ENCODE assay signal across 9 cellular contexts in genomic region chrX:107677909-107678308, GRCh38. TPM values are rescaled to one million over a fixed set of nuclear protein-coding genes. Genes with fewer than 3 reads are reported as not detected.
DNase-seq lines count a peak whose midpoint lies in the region; ATAC-seq and TF ChIP-seq lines count a peak whose summit lies in the region.
"Had no signal": no experiment of that assay in that cellular context is flagged by ENCODE, and none has a peak within 500 bp of the region (broad histone marks: within the 10 kb centered on the region; RNA-seq: fewer than 3 reads in every experiment).

No MANE protein-coding gene starts in this region.

- ATAC-seq in lung (ENCODE audit: insufficient read depth, low FRiP score) = no peak
- no peak for ATAC-seq in GM18505 (IDR thresholded peaks at IDR 0.05; ENCODE audit: unreplicated experiment)
- ATAC-seq in GM18868 (IDR thresholded peaks at IDR 0.05; ENCODE audit: unreplicated experiment) = no peak

- CTCF ChIA-PET in activated CD4-positive, alpha-beta T cell treated with anti-CD3 and anti-CD28 coated beads, Interleukin-2, amount 10 ng/mL, durations not matched to agents 7 days and 5 days (lab: Charles Lee) = interaction anchor here (0.6 to 4.0 kb wide), 7 partner anchors 9 to 51 kb away, joined by 3 to 25 read pairs (median 5); no protein-coding TSS in a partner anchor

- peak overlapping the region; percentile 94 for H3K27ac Mint-ChIP-seq in activated CD4-positive, alpha-beta T cell treated with anti-CD3 and anti-CD28 coated beads, Interleukin-2, amount 10 ng/mL, durations not matched to agents 7 days and 5 days

- no peak overlapping the region for H3K4me3 Mint-ChIP-seq in activated CD4-positive, alpha-beta T cell treated with anti-CD3 and anti-CD28 coated beads, Interleukin-2, amount 10 ng/mL, durations not matched to agents 7 days and 5 days

- intact Hi-C loops in ascending aorta (cut with DNase I) = loop anchor here (1.0 kb wide), 1 partner anchor 33 kb away; no protein-coding TSS in a partner anchor
- intact Hi-C loops in thyroid gland (cut with DNase I) = loop anchor here (5.0 kb wide), 1 partner anchor 39 kb away; no protein-coding TSS in a partner anchor

- DNase-seq in activated CD4-positive, alpha-beta T cell treated with anti-CD3 and anti-CD28 coated beads, Interleukin-2, amount 10 ng/mL, durations not matched to agents 7 days and 5 days = no peak
- no peak for DNase-seq in activated CD4-positive, alpha-beta T cell treated with anti-CD3 and anti-CD28 coated beads, Interleukin-2, amount 50 U/mL, for 48 hours
- no peak for DNase-seq in ascending aorta (ENCODE audit: low spot score in 2 of 2)
- no peak for DNase-seq in lung (ENCODE audit: low spot score)
- DNase-seq in thyroid gland = no peak
- DNase-seq in activated CD4-positive, CD25-positive, alpha-beta regulatory T cell treated with anti-CD3 and anti-CD28 coated beads, Interleukin-2, amount 50 U/mL, for 72 hours = no peak
- DNase-seq: NCI-H510A had no signal

- 70 to 73% methylated on average over 4 of the region's 4 CpGs for WGBS in lung, 2 donors
- 54 to 60% methylated on average over 4 of the region's 4 CpGs for WGBS in thyroid gland, 2 donors

- no peaks in the 10 kb centered on the region for H3K9me3 Mint-ChIP-seq in activated CD4-positive, alpha-beta T cell treated with anti-CD3 and anti-CD28 coated beads, Interleukin-2, amount 10 ng/mL, durations not matched to agents 7 days and 5 days

- H3K36me3 ChIP-seq in ascending aorta = no peaks in the 10 kb centered on the region
- H3K36me3 ChIP-seq in lung (ENCODE audit: control insufficient read depth in 2 of 2, insufficient read depth in 2 of 2, low read length in 2 of 2) = no peaks in the 10 kb centered on the region
- H3K36me3 ChIP-seq in thyroid gland = no peaks in the 10 kb centered on the region

- no peak for TF ChIP-seq POLR2A in thyroid gland (IDR thresholded peaks at IDR 0.05)
- TF ChIP-seq POLR2A in GM18505 (IDR thresholded peaks at IDR 0.05; ENCODE audit: borderline replicate concordance, extremely low read depth, insufficient read depth, insufficient read length) = no peak

- POLR2A ChIA-PET in activated CD4-positive, alpha-beta T cell treated with anti-CD3 and anti-CD28 coated beads, Interleukin-2, amount 10 ng/mL, durations not matched to agents 7 days and 5 days (lab: Charles Lee) = no interaction called here

- TF ChIP-seq CTCF in ascending aorta (IDR thresholded peaks at IDR 0.05) = no peak
- TF ChIP-seq CTCF in lung (IDR thresholded peaks at IDR 0.05; ENCODE audit: control extremely low read depth, extremely low read depth) = no peak
- no peak for TF ChIP-seq CTCF in thyroid gland (IDR thresholded peaks at IDR 0.05)

- H3K4me1 ChIP-seq in ascending aorta (peaks cover 8 to 31% of the 10 kb centered on the region in 2 donors), lung (ENCODE audit: control insufficient read depth in 2 of 2, insufficient read depth in 2 of 2, low read length in 2 of 2) (peaks cover 0 to 13% of the 10 kb centered on the region in 2 donors), thyroid gland (peaks cover 25 to 50% of the 10 kb centered on the region in 2 donors)

- H3K4me1 Mint-ChIP-seq in activated CD4-positive, alpha-beta T cell treated with anti-CD3 and anti-CD28 coated beads, Interleukin-2, amount 10 ng/mL, durations not matched to agents 7 days and 5 days = peaks cover 66% of the 10 kb centered on the region

- H3K27me3 ChIP-seq in ascending aorta = no peaks in the 10 kb centered on the region
- no peaks in the 10 kb centered on the region for H3K27me3 ChIP-seq in lung (ENCODE audit: control insufficient read depth, insufficient read depth)
- H3K27me3 ChIP-seq in thyroid gland = no peaks in the 10 kb centered on the region

- H3K36me3 Mint-ChIP-seq in activated CD4-positive, alpha-beta T cell treated with anti-CD3 and anti-CD28 coated beads, Interleukin-2, amount 10 ng/mL, durations not matched to agents 7 days and 5 days (ENCODE audit: low read depth) = peaks cover 4% of the 10 kb centered on the region

- H3K9me3 ChIP-seq in ascending aorta (no peaks in the 10 kb centered on the region), lung (ENCODE audit: control insufficient read depth in 2 of 2, insufficient read depth in 1 of 2, low read length in 1 of 2) (no peaks in the 10 kb centered on the region), thyroid gland (no peaks in the 10 kb centered on the region)

- H3K27ac ChIP-seq in ascending aorta (peak overlapping the region; percentile 90 to 95), lung (ENCODE audit: low read depth in 1 of 2, low read length in 1 of 2) (peak overlapping the region; percentile 75 to 98), thyroid gland (peak overlapping the region; percentile 94 to 99 (median 99))

- H3K4me3 ChIP-seq in ascending aorta (peak overlapping the region in 1 of 2 donors; percentile 66), lung (no peak overlapping the region), thyroid gland (replicated peaks in 1 of 3) (no peak overlapping the region)

- no peaks in the 10 kb centered on the region for H3K27me3 Mint-ChIP-seq in activated CD4-positive, alpha-beta T cell treated with anti-CD3 and anti-CD28 coated beads, Interleukin-2, amount 10 ng/mL, durations not matched to agents 7 days and 5 days

RNA-seq across cellular contexts. Expression of gene PRPS1, which starts 49.6 kb away (rescaled TPM):
- total RNA-seq in activated CD4-positive, alpha-beta T cell treated with anti-CD3 and anti-CD28 coated beads, Interleukin-2, amount 10 ng/mL, durations not matched to agents 7 days and 5 days = 10 to 100 TPM; 68.9 to 73.4 TPM
- total RNA-seq in ascending aorta (14.0 TPM), lung (10 to 100 TPM; 31.6 to 42.0 TPM), thyroid gland (10 to 100 TPM; 45.1 to 69.6 (median 62.8) TPM)
- 10 to 100 TPM; 11.7 to 34.4 TPM for polyA plus RNA-seq in lung
